ENCODE assay signal across 6 cellular contexts in the genomic region with DNA sequence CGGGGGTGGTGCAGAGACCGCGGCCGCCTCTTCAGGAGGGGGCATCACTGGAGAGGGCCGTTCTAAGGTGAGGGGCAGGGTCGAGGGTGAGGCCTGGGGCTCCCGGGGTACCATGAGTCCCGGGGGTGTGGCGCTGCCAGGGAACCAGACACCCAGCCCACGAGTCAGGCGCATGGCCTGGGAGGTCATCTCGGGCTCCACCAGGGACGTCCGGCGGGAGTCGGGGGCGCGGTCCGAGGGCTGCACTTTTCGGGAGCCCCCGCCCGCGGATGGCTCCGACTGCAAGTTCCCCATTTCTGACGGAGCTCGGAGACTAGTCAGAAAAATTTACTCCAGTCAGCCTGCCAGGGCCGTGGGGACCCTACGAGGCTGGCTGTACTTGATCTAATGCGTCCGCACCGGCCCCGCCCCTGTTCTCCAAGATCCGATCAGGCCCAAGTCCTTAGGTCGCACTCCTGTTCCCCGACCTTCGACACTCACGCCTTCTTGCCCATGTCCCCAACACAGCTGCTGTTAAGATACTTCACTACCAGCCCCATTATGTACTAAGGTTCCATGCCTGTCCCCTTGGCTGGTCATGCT.
A peak's percentile ranks its signal among the peaks of the same experiment; 100 is the strongest.
DNase-seq lines count a peak whose midpoint lies in the region; ATAC-seq and TF ChIP-seq lines count a peak whose summit lies in the region.

No MANE protein-coding gene starts in this region.

- H3K9me3 Mint-ChIP-seq in stimulated activated naive B cell treated with anti-CD40 and anti-IgM and Interleukin-4, amounts not matched to agents 10 μg/mL and 1 μg/mL and 100 μg/mL, for 72 hours: no peaks in the 10 kb centered on the region

- peaks cover 37 to 42% of the 10 kb centered on the region in 2 donors for H3K36me3 Mint-ChIP-seq in stimulated activated naive B cell treated with anti-CD40 and anti-IgM and Interleukin-4, amounts not matched to agents 10 μg/mL and 1 μg/mL and 100 μg/mL, for 72 hours

- peak overlapping the region; percentile 31 for H3K27ac Mint-ChIP-seq in stimulated activated naive B cell treated with anti-CD40 and anti-IgM and Interleukin-4, amounts not matched to agents 10 μg/mL and 1 μg/mL and 100 μg/mL, for 72 hours

- TF ChIP-seq POLR2A in erythroblast (IDR thresholded peaks at IDR 0.05; ENCODE audit: low read length): no peak

- peak; percentile 62 for DNase-seq in DMS53 (lab: John Stamatoyannopoulos, UW)
- no peak for DNase-seq in DMS53 treated with DMSO at 0.1 percent for 48 hours (lab: John Stamatoyannopoulos, UW; ENCODE audit: unreplicated experiment)
- DNase-seq in erythroblast (lab: John Stamatoyannopoulos, UW): peak; percentile 63 to 70
- DNase-seq in stimulated activated naive B cell treated with anti-CD40 and anti-IgM and Interleukin-4, amounts not matched to agents 10 μg/mL and 1 μg/mL and 100 μg/mL, for 72 hours: no peak
- no peak for DNase-seq in RPMI8226
- no peak for DNase-seq in NCI-H69 (lab: John Stamatoyannopoulos, UW)

- peaks cover 31 to 38% of the 10 kb centered on the region in 2 donors for H3K27me3 Mint-ChIP-seq in stimulated activated naive B cell treated with anti-CD40 and anti-IgM and Interleukin-4, amounts not matched to agents 10 μg/mL and 1 μg/mL and 100 μg/mL, for 72 hours

- H3K4me1 Mint-ChIP-seq in stimulated activated naive B cell treated with anti-CD40 and anti-IgM and Interleukin-4, amounts not matched to agents 10 μg/mL and 1 μg/mL and 100 μg/mL, for 72 hours: peaks cover 20 to 44% of the 10 kb centered on the region in 2 donors

- peak; percentile 32 to 38 for ATAC-seq in stimulated activated naive B cell treated with anti-CD40 and anti-IgM and Interleukin-4, amounts not matched to agents 10 μg/mL and 1 μg/mL and 100 μg/mL, for 72 hours (replicated peaks)

- peak overlapping the region; percentile 82 to 86 for H3K4me3 Mint-ChIP-seq in stimulated activated naive B cell treated with anti-CD40 and anti-IgM and Interleukin-4, amounts not matched to agents 10 μg/mL and 1 μg/mL and 100 μg/mL, for 72 hours

Comparison
In these comparisons a context has a peak if more than half of its experiments do, and no peak if none do; other contexts are left out.
1. DNase-seq: peak in DMS53 (single experiment) and erythroblast (2 of 2); none in DMS53 treated with DMSO at 0.1 percent for 48 hours (single experiment), stimulated activated naive B cell treated with anti-CD40 and anti-IgM and Interleukin-4, amounts not matched to agents 10 μg/mL and 1 μg/mL and 100 μg/mL, for 72 hours (single experiment), RPMI8226 (single experiment) and NCI-H69 (single experiment).